8 cellular contexts compared by ENCODE assay signal in the genomic region with DNA sequence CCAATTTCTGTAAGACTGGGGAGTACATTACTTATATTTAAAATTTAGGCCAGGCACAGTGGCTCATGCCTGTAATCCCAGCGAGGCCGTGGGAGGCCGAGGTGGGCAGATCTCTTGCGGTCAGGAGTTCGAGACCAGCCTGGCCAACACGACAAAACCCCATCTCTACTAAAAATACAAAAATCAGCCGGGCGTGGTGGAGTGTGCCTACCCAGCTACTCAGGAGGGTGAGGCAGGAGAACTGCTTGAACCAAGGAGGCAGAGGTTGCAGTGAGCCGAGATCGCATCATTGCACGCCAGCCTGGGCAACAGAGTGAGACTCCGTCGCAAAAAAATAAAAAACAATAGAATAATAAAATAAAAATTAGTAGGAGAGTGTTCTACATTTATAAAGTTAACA. TPM values are rescaled to one million over a fixed set of nuclear protein-coding genes. Genes with fewer than 3 reads are reported as not detected.
DNase-seq lines count a peak whose midpoint lies in the region; ATAC-seq, FAIRE-seq and TF ChIP-seq lines count a peak whose summit lies in the region.
"Not testable (repeated sequence)": the region's sequence is repeated elsewhere in the genome, so short reads cannot be mapped to it uniquely, and the experiment has no call there.

No MANE protein-coding gene starts in this region.

- not testable (repeated sequence) for DNase-seq in CD4-positive, alpha-beta memory T cell; IMR-90; T-helper 2 cell treated with Interferon-gamma antibody and Interleukin-4, amounts not matched to agents 5 μg/mL and 100 μg/mL, for 36 hours (ENCODE audit: low spot score); astrocyte (ENCODE audit: low read depth); foreskin fibroblast; progenitor cell of endocrine pancreas (ENCODE audit: low spot score, unreplicated experiment)
- DNase-seq in mesenteric fat pad (ENCODE audit: low spot score) (peak; percentile 20), tibial artery (peak in 1 of 2 donors; percentile 49)

- peaks cover 11% of the 10 kb centered on the region for H3K9me1 ChIP-seq in IMR-90 (ENCODE audit: insufficient read depth, low read length)

- dilution Hi-C loops in IMR-90 (cut with HindIII; ENCODE audit: low sequenced_read_pairs, unreplicated experiment): not testable (repeated sequence)

- H3K36me3 ChIP-seq in CD4-positive, alpha-beta memory T cell (ENCODE audit: insufficient read depth, low read length); IMR-90 (ENCODE audit: control insufficient read depth, insufficient read depth, low read length); astrocyte (ENCODE audit: insufficient read depth, low read length); tibial artery: not testable (repeated sequence)

- intact Hi-C loops in CD4-positive, alpha-beta memory T cell (cut with micrococcal nuclease): loop anchor here (5.0 to 10.0 kb wide), 3 partner anchors 34 to 303 kb away; no protein-coding TSS in a partner anchor
- intact Hi-C loops in IMR-90 (cut with micrococcal nuclease): loop anchor here (5.0 kb wide), 3 partner anchors 46 to 74 kb away; no protein-coding TSS in a partner anchor
- intact Hi-C loops in tibial artery (cut with DNase I; ENCODE audit: low total_unique reads): not testable (repeated sequence)

- not testable (repeated sequence) for H3K14ac ChIP-seq in IMR-90 (replicated peaks; ENCODE audit: low read depth, low read length)

- H3K18ac ChIP-seq in IMR-90 (ENCODE audit: low read depth, low read length): not testable (repeated sequence)

- ATAC-seq in IMR-90 (ENCODE audit: low read depth): not testable (repeated sequence)

- no CpG with 5 or more reads among the region's 13 CpGs for WGBS in IMR-90 (ENCODE audit: extremely low coverage in 2 of 2, insufficient read length in 1 of 2), 2 experiments

- not testable (repeated sequence) for TF ChIP-seq POLR2A in IMR-90 (IDR thresholded peaks at IDR 0.05; ENCODE audit: low read depth, low read length)

- H3K56ac ChIP-seq in IMR-90 (ENCODE audit: extremely low read depth, insufficient read depth, low read length): not testable (repeated sequence)

- not testable (repeated sequence) for H3K27me3 Mint-ChIP-seq in CD4-positive, alpha-beta memory T cell; T-helper 2 cell treated with Interferon-gamma antibody and Interleukin-4, amounts not matched to agents 5 μg/mL and 100 μg/mL, for 36 hours (ENCODE audit: low read depth); astrocyte (ENCODE audit: low read depth, unreplicated experiment); progenitor cell of endocrine pancreas

- not testable (repeated sequence) for H3K9me3 Mint-ChIP-seq in CD4-positive, alpha-beta memory T cell; T-helper 2 cell treated with Interferon-gamma antibody and Interleukin-4, amounts not matched to agents 5 μg/mL and 100 μg/mL, for 36 hours; astrocyte (ENCODE audit: unreplicated experiment); progenitor cell of endocrine pancreas (ENCODE audit: low read depth)

- TF ChIP-seq RAD21 in IMR-90 (IDR thresholded peaks at IDR 0.05; ENCODE audit: low read length): not testable (repeated sequence)

- H3K4ac ChIP-seq in IMR-90 (ENCODE audit: low read depth, low read length): not testable (repeated sequence)

- not testable (repeated sequence) for H2AK9ac ChIP-seq in IMR-90 (replicated peaks; ENCODE audit: low read depth, low read length, poor library complexity)

- not testable (repeated sequence) for H3K9me3 ChIP-seq in CD4-positive, alpha-beta memory T cell (ENCODE audit: control insufficient read depth in 1 of 2, low read length in 2 of 2); IMR-90 (ENCODE audit: control insufficient read depth, insufficient read depth, low read length); astrocyte (ENCODE audit: insufficient read depth, low read depth, low read length); tibial artery

- not testable (repeated sequence) for H2BK120ac ChIP-seq in IMR-90 (ENCODE audit: low read depth, low read length)

- H2BK5ac ChIP-seq in IMR-90 (ENCODE audit: low read depth, low read length, poor library complexity, severe bottlenecking): peak overlapping the region; percentile 73

- H3K27ac Mint-ChIP-seq in CD4-positive, alpha-beta memory T cell: peak overlapping the region in 1 of 7 donors; percentile 24
- not testable (repeated sequence) for H3K27ac Mint-ChIP-seq in T-helper 2 cell treated with Interferon-gamma antibody and Interleukin-4, amounts not matched to agents 5 μg/mL and 100 μg/mL, for 36 hours; astrocyte (ENCODE audit: unreplicated experiment); progenitor cell of endocrine pancreas

- H3K4me3 Mint-ChIP-seq in CD4-positive, alpha-beta memory T cell: peak overlapping the region in 7 of 8 donors; percentile 21 to 95 (median 32)
- peak overlapping the region; percentile 8 for H3K4me3 Mint-ChIP-seq in T-helper 2 cell treated with Interferon-gamma antibody and Interleukin-4, amounts not matched to agents 5 μg/mL and 100 μg/mL, for 36 hours
- H3K4me3 Mint-ChIP-seq in astrocyte (ENCODE audit: unreplicated experiment): peak overlapping the region; percentile 54
- H3K4me3 Mint-ChIP-seq in progenitor cell of endocrine pancreas (ENCODE audit: low read depth): peak overlapping the region; percentile 35

- peaks cover 60% of the 10 kb centered on the region for H4K20me1 ChIP-seq in IMR-90 (ENCODE audit: insufficient read depth, low read length)
- peaks cover 47% of the 10 kb centered on the region for H4K20me1 ChIP-seq in astrocyte (ENCODE audit: insufficient read depth, low read length)

- H3K4me1 Mint-ChIP-seq in CD4-positive, alpha-beta memory T cell: peaks cover 35 to 75% (median 49%) of the 10 kb centered on the region in 4 donors
- H3K4me1 Mint-ChIP-seq in T-helper 2 cell treated with Interferon-gamma antibody and Interleukin-4, amounts not matched to agents 5 μg/mL and 100 μg/mL, for 36 hours (ENCODE audit: low read depth): peaks cover 31% of the 10 kb centered on the region
- H3K4me1 Mint-ChIP-seq in astrocyte (ENCODE audit: low read depth, unreplicated experiment) (peaks cover 15% of the 10 kb centered on the region), progenitor cell of endocrine pancreas (ENCODE audit: low read depth) (peaks cover 32% of the 10 kb centered on the region)

- not testable (repeated sequence) for H2BK20ac ChIP-seq in IMR-90 (ENCODE audit: low read depth, low read length)

- BruUV-seq in IMR-90 (replicated peaks; lab: Mats Ljungman, UMichigan): not testable (repeated sequence)

- not testable (repeated sequence) for H4K8ac ChIP-seq in IMR-90 (ENCODE audit: low read depth in 2 of 2, low read length in 2 of 2)

- H3K4me2 ChIP-seq in IMR-90 (ENCODE audit: low read depth, low read length): not testable (repeated sequence)
- H3K4me2 ChIP-seq in astrocyte (ENCODE audit: low read length): peak overlapping the region; percentile 97

- peak overlapping the region; percentile 16; the same call in 1 of the 2 replicates for H3K23ac ChIP-seq in IMR-90 (ENCODE audit: low read depth, low read length)

- H3K79me2 ChIP-seq in astrocyte (ENCODE audit: insufficient read depth, low read length): peaks cover 76% of the 10 kb centered on the region

- not testable (repeated sequence) for FAIRE-seq in astrocyte (lab: Jason Lieb, UNC)

- H3K79me1 ChIP-seq in IMR-90 (ENCODE audit: low read depth in 1 of 2, low read length in 2 of 2): peaks cover 3 to 14% of the 10 kb centered on the region in 2 experiments; a peak in 3 of 4 replicates

- CTCF ChIA-PET in CD4-positive, alpha-beta memory T cell (lab: Charles Lee; ENCODE audit: partially characterized antibody): interaction anchor here (1.0 kb wide), 1 partner anchor 9 kb away, joined by 3 read pairs; no protein-coding TSS in a partner anchor
- CTCF ChIA-PET in IMR-90 (lab: Yijun Ruan, JAX): interaction anchor here (0.9 kb wide), 1 partner anchor 23 kb away, joined by 3 read pairs; no protein-coding TSS in a partner anchor

- peaks cover 0 to 21% of the 10 kb centered on the region in 2 donors for H3K36me3 Mint-ChIP-seq in CD4-positive, alpha-beta memory T cell
- not testable (repeated sequence) for H3K36me3 Mint-ChIP-seq in T-helper 2 cell treated with Interferon-gamma antibody and Interleukin-4, amounts not matched to agents 5 μg/mL and 100 μg/mL, for 36 hours (ENCODE audit: low read depth); astrocyte (ENCODE audit: low read depth, unreplicated experiment); progenitor cell of endocrine pancreas (ENCODE audit: insufficient read depth)

- POLR2A ChIA-PET in CD4-positive, alpha-beta memory T cell (lab: Charles Lee; ENCODE audit: partially characterized antibody): interaction anchor here (1.1 to 1.4 kb wide), 2 partner anchors 10 to 17 kb away, joined by 3 to 5 read pairs; no protein-coding TSS in a partner anchor
- POLR2A ChIA-PET in IMR-90 (lab: Charles Lee; ENCODE audit: unreplicated experiment): interaction anchor here (0.6 kb wide), 1 partner anchor 35 kb away, joined by 3 read pairs; no protein-coding TSS in a partner anchor

- TF ChIP-seq CTCF in IMR-90 (conservative IDR thresholded peaks at IDR 0.05; ENCODE audit: low read depth, low read length); astrocyte (IDR thresholded peaks at IDR 0.05; ENCODE audit: insufficient read depth, low read depth, low read length); foreskin fibroblast (IDR thresholded peaks at IDR 0.05; ENCODE audit: low read depth, low read length); progenitor cell of endocrine pancreas (IDR thresholded peaks at IDR 0.05; ENCODE audit: unreplicated experiment); tibial artery (IDR thresholded peaks at IDR 0.05): not testable (repeated sequence)

- H3K9ac ChIP-seq in IMR-90 (ENCODE audit: low read depth, low read length); astrocyte (ENCODE audit: low read length): not testable (repeated sequence)

- in situ Hi-C loops in IMR-90 (cut with MboI; ENCODE audit: low sequenced_read_pairs): not testable (repeated sequence)

- peaks cover 67% of the 10 kb centered on the region for H3K4me1 ChIP-seq in CD4-positive, alpha-beta memory T cell (ENCODE audit: insufficient read depth, low read length)
- H3K4me1 ChIP-seq in IMR-90 (ENCODE audit: control insufficient read depth, insufficient read depth, low read length): peaks cover 16% of the 10 kb centered on the region
- H3K4me1 ChIP-seq in astrocyte (ENCODE audit: insufficient read depth, low read length): peaks cover 23% of the 10 kb centered on the region
- peaks cover 0 to 62% (median 47%) of the 10 kb centered on the region in 4 donors for H3K4me1 ChIP-seq in tibial artery

- H2AFZ ChIP-seq in IMR-90 (replicated peaks; ENCODE audit: low read length, poor library complexity); astrocyte (ENCODE audit: low read depth, low read length): not testable (repeated sequence)

- not testable (repeated sequence) for H3K27me3 ChIP-seq in CD4-positive, alpha-beta memory T cell (ENCODE audit: insufficient read depth, low read length); IMR-90 (ENCODE audit: control insufficient read depth, insufficient read depth, low read length); astrocyte (ENCODE audit: insufficient read depth, low read length); tibial artery

- not testable (repeated sequence) for H2BK15ac ChIP-seq in IMR-90 (ENCODE audit: low read depth, low read length)

- H4K5ac ChIP-seq in IMR-90 (ENCODE audit: low read depth, low read length): not testable (repeated sequence)

- H3K4me3 ChIP-seq in CD4-positive, alpha-beta memory T cell (ENCODE audit: low read length in 2 of 2); IMR-90 (ENCODE audit: insufficient read depth, low read depth, low read length); astrocyte (ENCODE audit: insufficient read depth, low read depth, low read length): not testable (repeated sequence)
- peak overlapping the region; percentile 93 to 98 for H3K4me3 ChIP-seq in foreskin fibroblast (ENCODE audit: low read depth in 1 of 2, low read length in 2 of 2)
- peak overlapping the region; percentile 92 to 99 for H3K4me3 ChIP-seq in tibial artery

- not testable (repeated sequence) for H4K91ac ChIP-seq in IMR-90 (ENCODE audit: insufficient read depth, low read depth, low read length)

- H3K27ac ChIP-seq in CD4-positive, alpha-beta memory T cell (ENCODE audit: low read depth, low read length); astrocyte (ENCODE audit: low read depth, low read length): not testable (repeated sequence)
- H3K27ac ChIP-seq in IMR-90 (ENCODE audit: insufficient read depth, low read length): peak overlapping the region; percentile 44; the same call in 1 of the 2 replicates
- peak overlapping the region; percentile 99 to 100 for H3K27ac ChIP-seq in tibial artery

- H2AK5ac ChIP-seq in IMR-90 (ENCODE audit: low read depth, low read length): peak overlapping the region; percentile 67

RNA-seq across cellular contexts. Expression of a gene that starts 2.5 kb away (rescaled TPM):
- total RNA-seq in CD4-positive, alpha-beta memory T cell: 100 to 1,000 TPM; 116 to 120 TPM
- polyA plus RNA-seq in CD4-positive, alpha-beta memory T cell: 10 to 100 TPM; 54.1 to 74.0 TPM
- 128 and 151 TPM in 2 replicates for total RNA-seq in IMR-90 (2012; rRNA removed)
- 101 and 115 TPM in 2 replicates for polyA plus RNA-seq in IMR-90 (2012; rRNA removed)
- polyA plus RNA-seq in IMR-90 (2012; cell fraction: cytosol; rRNA removed): 38.5 and 44.5 TPM in 2 replicates
- 102 and 261 TPM in 2 replicates for polyA plus RNA-seq in IMR-90 (2012; cell fraction: nucleus; rRNA removed; ENCODE audit: low replicate concordance)
- 74.4 and 80.9 TPM in 2 replicates for total RNA-seq in astrocyte
- 92.1 TPM for total RNA-seq in mesenteric fat pad
- 135 and 139 TPM in 2 replicates for total RNA-seq in progenitor cell of endocrine pancreas
